In genomic region chr18:12278765-12279682, GRCh38 we compare ENCODE assay signal across 9 cellular contexts.
DNase-seq lines count a peak whose midpoint lies in the region; FAIRE-seq and TF ChIP-seq lines count a peak whose summit lies in the region.
"Had no signal": no experiment of that assay in that cellular context is flagged by ENCODE, and none has a peak within 500 bp of the region (broad histone marks: within the 10 kb centered on the region; RNA-seq: fewer than 3 reads in every experiment).

No MANE protein-coding gene starts in this region.

- peak overlapping the region; percentile 99 to 100 for H3K9ac ChIP-seq in stomach smooth muscle (ENCODE audit: low read length in 2 of 2)

- H3K36me3 ChIP-seq in stomach smooth muscle (ENCODE audit: control insufficient read depth in 2 of 2, insufficient read depth in 2 of 2, low read length in 2 of 2), result no peaks in the 10 kb centered on the region

- FAIRE-seq in HTR-8/SVneo (lab: Jason Lieb, UNC), result peak; percentile 82

- H3K4me3 ChIP-seq in coronary artery, result peak overlapping the region; percentile 59
- peak overlapping the region; percentile 77 to 82 for H3K4me3 ChIP-seq in stomach smooth muscle (ENCODE audit: low read length in 2 of 2)

- DNase-seq in HTR-8/SVneo (ENCODE audit: insufficient read length, low spot score) (peak; percentile 84), coronary artery (ENCODE audit: low spot score) (peak; percentile 97), kidney tubule cell (ENCODE audit: low spot score) (peak; percentile 88), NCI-H1417 (lab: John Stamatoyannopoulos, UW) (no peak), SIG-M5 treated with dmso at 0.1 percent for 504 hours (lab: John Stamatoyannopoulos, UW; ENCODE audit: unreplicated experiment) (no peak)
- DNase-seq in effector CD8-positive, alpha-beta T cell (lab: John Stamatoyannopoulos, UW), result no peak
- no peak for DNase-seq in stimulated activated CD4-positive, alpha-beta T cell treated with anti-CD3 and anti-CD28 coated beads, Interleukin-12 subunit alpha, Interleukin-12 subunit beta, amount 100 ng/mL, for 4 hours
- DNase-seq: stimulated activated CD8-positive, alpha-beta memory T cell treated with anti-CD3 and anti-CD28 coated beads, Interleukin-4, amount 100 ng/mL, for 48 hours had no signal

- TF ChIP-seq CTCF in coronary artery (IDR thresholded peaks at IDR 0.05), result no peak

- H3K27ac ChIP-seq in coronary artery (peak overlapping the region; percentile 90 to 93), stomach smooth muscle (ENCODE audit: low read length) (peak overlapping the region; percentile 100)

- H3K4me1 ChIP-seq in stomach smooth muscle (ENCODE audit: control insufficient read depth, insufficient read depth, low read length), result peaks cover 42% of the 10 kb centered on the region

- H3K27me3 ChIP-seq in stomach smooth muscle (ENCODE audit: control insufficient read depth in 1 of 2, insufficient read depth in 2 of 2, low read length in 2 of 2), result no peaks in the 10 kb centered on the region

- H3K9me3 ChIP-seq in stomach smooth muscle (ENCODE audit: control insufficient read depth in 2 of 2, low read length in 2 of 2), result no peaks in the 10 kb centered on the region

Comparison
In these comparisons a context has a peak if more than half of its experiments do, and no peak if none do; other contexts are left out.
1. DNase-seq: peak in HTR-8/SVneo (single experiment), coronary artery (single experiment) and kidney tubule cell (single experiment); none in NCI-H1417 (0 of 3), effector CD8-positive, alpha-beta T cell (single experiment), stimulated activated CD4-positive, alpha-beta T cell treated with anti-CD3 and anti-CD28 coated beads, Interleukin-12 subunit alpha, Interleukin-12 subunit beta, amount 100 ng/mL, for 4 hours (single experiment) and SIG-M5 treated with dmso at 0.1 percent for 504 hours (single experiment).